4 cellular contexts compared by ENCODE assay signal in the genomic region with DNA sequence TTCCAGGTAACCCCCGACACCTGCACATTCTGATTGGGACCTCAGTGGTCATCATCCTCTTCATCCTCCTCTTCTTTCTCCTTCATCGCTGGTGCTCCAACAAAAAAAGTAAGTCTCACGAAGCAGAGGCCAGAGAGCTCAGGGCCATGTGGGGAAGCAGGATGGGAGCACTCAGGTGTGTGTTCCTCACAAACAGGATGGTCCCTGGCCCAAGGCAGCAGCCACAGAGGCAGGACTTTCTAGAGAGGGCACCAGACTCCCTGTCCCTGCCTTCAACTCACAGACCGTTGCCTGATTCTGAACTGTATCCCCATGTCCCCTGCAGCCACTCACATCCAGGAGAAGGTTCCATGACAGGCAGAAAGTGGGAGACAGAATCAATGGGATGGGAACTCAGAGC. TPM values are rescaled to one million over a fixed set of nuclear protein-coding genes. Genes with fewer than 3 reads are reported as not detected.
"Had no signal": no experiment of that assay in that cellular context is flagged by ENCODE, and none has a peak within 500 bp of the region (broad histone marks: within the 10 kb centered on the region; RNA-seq: fewer than 3 reads in every experiment).

No MANE protein-coding gene starts in this region.

RNA-seq across cellular contexts. Expression of a gene that starts 13.3 kb away (rescaled TPM):
- total RNA-seq: LHCN-M2, M059J, MCF 10A, NCI-H460 had no signal

RNA-seq across cellular contexts. Expression of a gene that starts 20.5 kb away (rescaled TPM):
- total RNA-seq: LHCN-M2, M059J, MCF 10A, NCI-H460 had no signal

RNA-seq across cellular contexts. Expression of a gene that starts 33.4 kb away (rescaled TPM):
- total RNA-seq: LHCN-M2, M059J, MCF 10A, NCI-H460 had no signal

RNA-seq across cellular contexts. Expression of a gene that starts 44.6 kb away (rescaled TPM):
- total RNA-seq: LHCN-M2, M059J, MCF 10A, NCI-H460 had no signal

RNA-seq across cellular contexts. Expression of a gene that starts 49.6 kb away (rescaled TPM):
- total RNA-seq: LHCN-M2, M059J, MCF 10A, NCI-H460 had no signal
